Comparison of ENCODE assay signal across 16 cellular contexts in the genomic region with DNA sequence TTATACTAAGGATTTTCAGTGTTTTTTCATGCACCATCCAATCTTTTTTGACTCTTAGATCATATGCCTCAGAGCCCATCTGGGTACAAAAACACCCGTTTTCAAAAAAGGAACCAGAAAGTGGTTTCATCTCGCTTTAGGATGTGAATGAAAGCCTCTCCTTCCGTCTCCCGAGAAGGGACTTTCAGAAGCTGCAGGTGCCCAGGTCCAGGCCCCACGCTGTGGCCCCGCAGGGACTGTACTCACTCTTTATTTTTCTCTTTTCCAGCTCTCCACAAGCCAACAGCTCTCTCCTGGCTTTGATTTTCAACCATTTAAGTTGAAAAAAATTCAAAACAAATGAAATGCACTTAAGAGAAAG.
DNase-seq lines count a peak whose midpoint lies in the region; ATAC-seq, FAIRE-seq and TF ChIP-seq lines count a peak whose summit lies in the region.
"Had no signal": no experiment of that assay in that cellular context is flagged by ENCODE, and none has a peak within 500 bp of the region (broad histone marks: within the 10 kb centered on the region; RNA-seq: fewer than 3 reads in every experiment).

No MANE protein-coding gene starts in this region.

- BruUV-seq in Calu3 (replicated peaks; lab: Mats Ljungman, UMichigan), result TSS peak; percentile 88

- no peak for TF ChIP-seq CTCF in Calu3 (IDR thresholded peaks at IDR 0.05; ENCODE audit: unreplicated experiment)
- no peak for TF ChIP-seq CTCF in mesothelial cell of epicardium (IDR thresholded peaks at IDR 0.05; ENCODE audit: unreplicated experiment)
- TF ChIP-seq CTCF in prostate gland (IDR thresholded peaks at IDR 0.05), result no peak

- H3K27me3 Mint-ChIP-seq in Calu3 (ENCODE audit: unreplicated experiment), result no peaks in the 10 kb centered on the region
- no peaks in the 10 kb centered on the region for H3K27me3 Mint-ChIP-seq in mesothelial cell of epicardium (ENCODE audit: low read depth)

- intact Hi-C loops in Calu3 (cut with micrococcal nuclease; ENCODE audit: unreplicated experiment), result no loop called here
- intact Hi-C loops in prostate gland (cut with DNase I), result no loop called here

- H3K36me3 Mint-ChIP-seq in Calu3 (ENCODE audit: insufficient read depth, unreplicated experiment), result peaks cover 17% of the 10 kb centered on the region
- H3K36me3 Mint-ChIP-seq in mesothelial cell of epicardium, result no peaks in the 10 kb centered on the region
- H3K36me3 Mint-ChIP-seq: activated naive CD4-positive, alpha-beta T cell treated with anti-CD3 and anti-CD28 coated beads, Interleukin-2, amount 10 ng/mL, durations not matched to agents 7 days and 5 days had no signal

- H3K4me1 Mint-ChIP-seq in Calu3 (ENCODE audit: low read depth, unreplicated experiment) (peaks cover 19% of the 10 kb centered on the region), mesothelial cell of epicardium (no peaks in the 10 kb centered on the region)
- H3K4me1 Mint-ChIP-seq: activated naive CD4-positive, alpha-beta T cell treated with anti-CD3 and anti-CD28 coated beads, Interleukin-2, amount 10 ng/mL, durations not matched to agents 7 days and 5 days had no signal

- H3K4me3 Mint-ChIP-seq in Calu3 (ENCODE audit: low read depth, unreplicated experiment) (peak overlapping the region; percentile 72), mesothelial cell of epicardium (no peak overlapping the region)
- H3K4me3 Mint-ChIP-seq: activated CD8-positive, alpha-beta T cell treated with anti-CD3 and anti-CD28 coated beads, Interleukin-2, amount 10 ng/mL, durations not matched to agents 7 days and 5 days; activated naive CD4-positive, alpha-beta T cell treated with anti-CD3 and anti-CD28 coated beads, Interleukin-2, amount 10 ng/mL, durations not matched to agents 7 days and 5 days had no signal

- peak; percentile 54 for FAIRE-seq in GM19239 (lab: Jason Lieb, UNC)

- H3K9me3 ChIP-seq in prostate gland, result no peaks in the 10 kb centered on the region

- peaks cover under 1% of the 10 kb centered on the region for H3K9me3 Mint-ChIP-seq in Calu3 (ENCODE audit: low read depth, unreplicated experiment)
- no peaks in the 10 kb centered on the region for H3K9me3 Mint-ChIP-seq in mesothelial cell of epicardium
- H3K9me3 Mint-ChIP-seq: activated naive CD4-positive, alpha-beta T cell treated with anti-CD3 and anti-CD28 coated beads, Interleukin-2, amount 10 ng/mL, durations not matched to agents 7 days and 5 days had no signal

- H3K27me3 ChIP-seq in prostate gland (replicated peaks; ENCODE audit: insufficient read depth), result no peaks in the 10 kb centered on the region

- CTCF ChIA-PET in Calu3 (lab: Charles Lee), result no interaction called here

- DNase-seq in Calu3 (no peak), GM19239 (ENCODE audit: insufficient read length, low spot score) (no peak), MV-4-11 (lab: John Stamatoyannopoulos, UW) (peak; percentile 24), A172 (ENCODE audit: low spot score) (no peak), mesothelial cell of epicardium (ENCODE audit: low spot score in 2 of 2, unreplicated experiment in 2 of 2) (no peak), prostate gland (ENCODE audit: low spot score) (no peak)
- no peak for DNase-seq in activated CD8-positive, alpha-beta memory T cell treated with anti-CD3 and anti-CD28 coated beads, Interleukin-2, amount 50 U/mL, for 4 hours
- DNase-seq: ACHN; activated CD8-positive, alpha-beta T cell treated with anti-CD3 and anti-CD28 coated beads, Interleukin-2, amount 10 ng/mL, durations not matched to agents 7 days and 5 days; activated naive CD4-positive, alpha-beta T cell treated with anti-CD3 and anti-CD28 coated beads, Interleukin-2, amount 10 ng/mL, durations not matched to agents 7 days and 5 days; caudate nucleus; DMS79 treated with DMSO at 0.1 percent for 48 hours; NCI-H1105 treated with DMSO at 0.1 percent for 48 hours; posterior cingulate gyrus; stimulated activated CD4-positive, alpha-beta T cell treated with anti-CD3 and anti-CD28 coated beads, Interleukin-2, amount 100 ng/mL, for 48 hours had no signal

- no peak for TF ChIP-seq POLR2A in prostate gland (IDR thresholded peaks at IDR 0.05)

- H3K4me3 ChIP-seq in prostate gland, result no peak overlapping the region

- H3K36me3 ChIP-seq in prostate gland, result no peaks in the 10 kb centered on the region

- peak overlapping the region; percentile 86 for H3K27ac Mint-ChIP-seq in Calu3 (ENCODE audit: unreplicated experiment)
- no peak overlapping the region for H3K27ac Mint-ChIP-seq in mesothelial cell of epicardium
- H3K27ac Mint-ChIP-seq: activated CD8-positive, alpha-beta T cell treated with anti-CD3 and anti-CD28 coated beads, Interleukin-2, amount 10 ng/mL, durations not matched to agents 7 days and 5 days; activated naive CD4-positive, alpha-beta T cell treated with anti-CD3 and anti-CD28 coated beads, Interleukin-2, amount 10 ng/mL, durations not matched to agents 7 days and 5 days had no signal

- no peaks in the 10 kb centered on the region for H3K4me1 ChIP-seq in prostate gland (replicated peaks)

- no peak overlapping the region for H3K27ac ChIP-seq in prostate gland

- WGBS in prostate gland, result 80% methylated on average over 6 of the region's 6 CpGs

- peak; percentile 39 for ATAC-seq in HG02798 (IDR thresholded peaks at IDR 0.05; ENCODE audit: poor library complexity, unreplicated experiment)
- ATAC-seq: activated CD8-positive, alpha-beta T cell treated with anti-CD3 and anti-CD28 coated beads, Interleukin-2, amount 10 ng/mL, durations not matched to agents 7 days and 5 days had no signal
